Comparison of ENCODE assay signal across 8 cellular contexts in genomic region chr1:67149179-67149770, GRCh38. TPM values are rescaled to one million over a fixed set of nuclear protein-coding genes. Genes with fewer than 3 reads are reported as not detected.
DNase-seq lines count a peak whose midpoint lies in the region; ATAC-seq and TF ChIP-seq lines count a peak whose summit lies in the region.

No MANE protein-coding gene starts in this region.

- H3K27me3 Mint-ChIP-seq in brain, result peaks cover 22% of the 10 kb centered on the region

- peak; percentile 61 for DNase-seq in AG09319 (ENCODE audit: extremely low read depth, low read depth)
- peak; percentile 35 for DNase-seq in NCI-H146 treated with DMSO at 0.1 percent for 48 hours (lab: John Stamatoyannopoulos, UW; ENCODE audit: unreplicated experiment)
- peak; percentile 8 for DNase-seq in T1000 (lab: John Stamatoyannopoulos, UW)
- peak; percentile 48 for DNase-seq in iPS DF 6.9 (ENCODE audit: low read depth, low spot score)
- peak; percentile 43 for DNase-seq in smooth muscle cell of the brain vasculature (ENCODE audit: low read depth, low spot score)

- ATAC-seq in GM18517 (IDR thresholded peaks at IDR 0.05; ENCODE audit: unreplicated experiment) (peak; percentile 96), HG02970 (IDR thresholded peaks at IDR 0.05; ENCODE audit: low FRiP score, unreplicated experiment) (peak; percentile 67)

- no CpG with 5 or more reads among the region's 9 CpGs for WGBS in iPS DF 6.9 (ENCODE audit: insufficient coverage, insufficient read length)

- peaks cover 5% of the 10 kb centered on the region for H3K4me1 Mint-ChIP-seq in brain

- TF ChIP-seq CTCF in AG09319 (IDR thresholded peaks at IDR 0.05; ENCODE audit: low read depth, low read length), result peak; percentile 92
- TF ChIP-seq CTCF in brain (conservative IDR thresholded peaks at IDR 0.05), result peak; percentile 89 to 95

- H3K27me3 ChIP-seq in iPS DF 6.9 (ENCODE audit: control insufficient read depth, insufficient read depth, low read length), result no peaks in the 10 kb centered on the region

- peak overlapping the region in 1 of 5 experiments; percentile 23 for H3K27ac Mint-ChIP-seq in brain

- no peak overlapping the region for H3K4me3 Mint-ChIP-seq in brain

- H3K9me3 ChIP-seq in iPS DF 6.9 (ENCODE audit: control insufficient read depth, insufficient read depth, low read length), result no peaks in the 10 kb centered on the region

- no peak overlapping the region for H3K27ac ChIP-seq in iPS DF 6.9 (ENCODE audit: low read length)

- no peaks in the 10 kb centered on the region for H3K36me3 Mint-ChIP-seq in brain

- H3K36me3 ChIP-seq in iPS DF 6.9 (ENCODE audit: control insufficient read depth, insufficient read depth, low read length), result no peaks in the 10 kb centered on the region

- H3K9me3 Mint-ChIP-seq in brain, result peaks cover 0 to 4% (median 0%) of the 10 kb centered on the region in 5 experiments

- no peak overlapping the region for H3K4me3 ChIP-seq in iPS DF 6.9 (ENCODE audit: low read length)

- no peaks in the 10 kb centered on the region for H3K4me1 ChIP-seq in iPS DF 6.9 (ENCODE audit: control insufficient read depth, insufficient read depth, low read length)

RNA-seq across cellular contexts. Expression of gene C1orf141, which starts 14.5 kb away (rescaled TPM):
- polyA plus RNA-seq in brain (ENCODE audit: insufficient read depth, low read depth, low replicate concordance), result not detected

RNA-seq across cellular contexts. Expression of gene IL23R, which starts 17.0 kb away (rescaled TPM):
- polyA plus RNA-seq in brain (ENCODE audit: insufficient read depth, low read depth, low replicate concordance), result not detected

Comparison
In these comparisons a context has a peak if more than half of its experiments do, and no peak if none do; other contexts are left out.
1. DNase-seq: peak in every context shown above with its lines; median percentile 61 in AG09319; 48 in iPS DF 6.9; 43 in smooth muscle cell of the brain vasculature; 35 in NCI-H146 treated with DMSO at 0.1 percent for 48 hours; 8 in T1000.